In genomic region chr2:174063492-174064092, GRCh38 we compare ENCODE assay signal across 24 cellular contexts.
A peak's percentile ranks its signal among the peaks of the same experiment; 100 is the strongest.
DNase-seq lines count a peak whose midpoint lies in the region; ATAC-seq, FAIRE-seq and TF ChIP-seq lines count a peak whose summit lies in the region.
"Had no signal": no experiment of that assay in that cellular context is flagged by ENCODE, and none has a peak within 500 bp of the region (broad histone marks: within the 10 kb centered on the region; RNA-seq: fewer than 3 reads in every experiment).

No MANE protein-coding gene starts in this region.

- H3K23ac ChIP-seq in H1 (ENCODE audit: insufficient read length), result no peak overlapping the region
- H3K23ac ChIP-seq in mesenchymal stem cell (ENCODE audit: low read length in 2 of 2), result no peak overlapping the region

- TF ChIP-seq EP300 in H1 (IDR thresholded peaks at IDR 0.05; ENCODE audit: borderline replicate concordance in 1 of 2, low read depth in 2 of 2, low read length in 2 of 2), result no peak

- no peak overlapping the region; a peak in 1 of 7 replicates for H3K9ac ChIP-seq in H1 (replicated peaks in 1 of 4; ENCODE audit: extremely low read depth in 1 of 4, low read depth in 3 of 4, low read length in 3 of 4)
- no peak overlapping the region for H3K9ac ChIP-seq in mesenchymal stem cell (ENCODE audit: low read length)
- H3K9ac ChIP-seq: BLaER1, KMS-11 had no signal

- WGBS in H1 (ENCODE audit: extremely low coverage in 1 of 2, insufficient coverage in 1 of 2, insufficient read length in 1 of 2, insufficient replicate concordance in 2 of 2, low coverage in 1 of 2, low lambda C conversion rate in 2 of 2, missing lambda C conversion rate in 1 of 2), 2 experiments, result 83% methylated on average over 12 of the region's 12 CpGs; no CpG with 5 or more reads in 1 of the 2 experiments
- WGBS in mesenchymal stem cell, result 87% methylated on average over 12 of the region's 12 CpGs

- H3K36me3 ChIP-seq in H1 (ENCODE audit: control insufficient read depth in 2 of 4, insufficient read depth in 4 of 4, low read length in 3 of 4) (no peaks in the 10 kb centered on the region), mesenchymal stem cell (ENCODE audit: control insufficient read depth in 1 of 2, insufficient read depth in 2 of 2, low read depth in 1 of 2, low read length in 2 of 2) (no peaks in the 10 kb centered on the region)
- H3K36me3 ChIP-seq: ascending aorta, BLaER1, pancreas had no signal

- peak overlapping the region; percentile 61; the same call in 1 of the 2 replicates for H2AK5ac ChIP-seq in H1 (ENCODE audit: low read depth, low read length)
- H2AK5ac ChIP-seq in mesenchymal stem cell (ENCODE audit: low read length, severe bottlenecking), result no peak overlapping the region

- H3K27ac ChIP-seq in H1 (ENCODE audit: low read depth, low read length) (no peak overlapping the region), mesenchymal stem cell (ENCODE audit: low read length, poor library complexity, severe bottlenecking) (no peak overlapping the region)
- H3K27ac ChIP-seq: ascending aorta, BLaER1, KMS-11, pancreas had no signal

- peaks cover 0 to 12% (median 4%) of the 10 kb centered on the region in 4 experiments; a peak in 3 of 7 replicates for H3K4me1 ChIP-seq in H1 (replicated peaks in 1 of 4; ENCODE audit: control insufficient read depth in 3 of 4, insufficient read depth in 4 of 4, low read length in 3 of 4)
- peaks cover 6% of the 10 kb centered on the region for H3K4me1 ChIP-seq in mesenchymal stem cell (ENCODE audit: control insufficient read depth, insufficient read depth, low read depth, low read length)
- H3K4me1 ChIP-seq: ascending aorta, BLaER1, pancreas had no signal

- DNase-seq in ELF-1 (ENCODE audit: low read depth, low spot score), result peak; percentile 46
- peak; percentile 35 for DNase-seq in NCI-H2171 treated with DMSO at 0.1 percent for 48 hours (lab: John Stamatoyannopoulos, UW)
- DNase-seq in H1 (ENCODE audit: low read depth in 1 of 2, low spot score in 2 of 2), result no peak
- DNase-seq in neural crest cell (ENCODE audit: low read depth, low spot score), result no peak
- DNase-seq in mesenchymal stem cell, result no peak
- DNase-seq in COLO668 (lab: John Stamatoyannopoulos, UW; ENCODE audit: unreplicated experiment), result no peak
- DNase-seq in endothelial cell (ENCODE audit: low spot score), result no peak
- DNase-seq: activated B cell treated with CpG ODN at 0.5 μM for 24 hours; activated CD4-positive, alpha-beta T cell treated with anti-CD3 and anti-CD28 coated beads, Interleukin-2, amount 50 U/mL, for 4 hours; activated naive CD8-positive, alpha-beta T cell treated with anti-CD3 and anti-CD28 coated beads for 36 hours; dermis blood vessel endothelial cell; GDM1; H7; natural killer cell; pancreas; T1000 had no signal

- TF ChIP-seq POLR2A in H1 (IDR thresholded peaks at IDR 0.05; ENCODE audit: control extremely low read depth in 1 of 2, low read depth in 2 of 2, low read length in 2 of 2), result no peak

- H3K9me3 ChIP-seq in H1 (ENCODE audit: insufficient read depth in 2 of 2, low read depth in 1 of 2, low read length in 1 of 2) (peaks cover 3 to 6% of the 10 kb centered on the region in 2 experiments; a peak in 3 of 4 replicates), mesenchymal stem cell (ENCODE audit: control insufficient read depth, low read length) (no peaks in the 10 kb centered on the region)
- H3K9me3 ChIP-seq: ascending aorta, pancreas had no signal

- H3K18ac ChIP-seq in H1 (ENCODE audit: extremely low read depth, low read length), result peak overlapping the region; percentile 25; the same call in 1 of the 2 replicates
- no peak overlapping the region for H3K18ac ChIP-seq in mesenchymal stem cell (ENCODE audit: low read depth in 1 of 2, low read length in 2 of 2)

- POLR2A ChIA-PET in H1 (lab: Charles Lee; ENCODE audit: partially characterized antibody), result no interaction called here

- no peak for TF ChIP-seq CTCF in H1 (IDR thresholded peaks at IDR 0.05; ENCODE audit: control extremely low read depth in 1 of 3, insufficient read depth in 1 of 3, low read depth in 1 of 3, low read length in 3 of 3)
- TF ChIP-seq CTCF in neural crest cell (conservative IDR thresholded peaks at IDR 0.05), result no peak
- TF ChIP-seq CTCF in endothelial cell (IDR thresholded peaks at IDR 0.05; ENCODE audit: unreplicated experiment), result no peak

- H3K4me1 Mint-ChIP-seq in neural crest cell, result peaks cover 17% of the 10 kb centered on the region
- peaks cover 6% of the 10 kb centered on the region for H3K4me1 Mint-ChIP-seq in endothelial cell (ENCODE audit: unreplicated experiment)
- H3K4me1 Mint-ChIP-seq: activated naive CD8-positive, alpha-beta T cell treated with anti-CD3 and anti-CD28 coated beads for 36 hours; natural killer cell had no signal

- peak overlapping the region; percentile 75; the same call in 1 of the 2 replicates for H2BK20ac ChIP-seq in H1 (ENCODE audit: low read length)

- H3K56ac ChIP-seq in H1 (replicated peaks; ENCODE audit: insufficient read length, low read depth, low read length), result no peak overlapping the region

- no peak overlapping the region; a peak in 1 of 4 replicates for H3K4me2 ChIP-seq in H1 (ENCODE audit: insufficient read depth in 1 of 2, low read depth in 2 of 2, low read length in 2 of 2)
- H3K4me2 ChIP-seq in mesenchymal stem cell (ENCODE audit: low read length, poor library complexity, severe bottlenecking), result no peak overlapping the region
- H3K4me2 ChIP-seq: BLaER1, KMS-11 had no signal

- H3K4ac ChIP-seq in H1 (replicated peaks; ENCODE audit: insufficient read length, low read depth, low read length) (no peak overlapping the region), mesenchymal stem cell (ENCODE audit: low read depth in 1 of 2, low read length in 2 of 2) (peak overlapping the region in 1 of 2 experiments; percentile 47)

- H3K14ac ChIP-seq in H1 (ENCODE audit: insufficient read length) (no peak overlapping the region), mesenchymal stem cell (ENCODE audit: low read length in 2 of 2) (no peak overlapping the region)

- CTCF ChIA-PET in H1 (lab: Charles Lee; ENCODE audit: partially characterized antibody), result interaction anchor here (1.0 to 1.5 kb wide), 3 partner anchors 9 to 25 kb away, joined by 3 to 4 read pairs (median 4); no protein-coding TSS in a partner anchor

- H4K91ac ChIP-seq in H1 (replicated peaks; ENCODE audit: insufficient read length, low read length) (peak overlapping the region; percentile 71), mesenchymal stem cell (ENCODE audit: low read length) (no peak overlapping the region)

- H2BK5ac ChIP-seq in H1 (ENCODE audit: low read depth, low read length), result peak overlapping the region; percentile 79; the same call in 1 of the 2 replicates
- no peak overlapping the region for H2BK5ac ChIP-seq in mesenchymal stem cell (ENCODE audit: low read depth, low read length, poor library complexity, severe bottlenecking)

- peaks cover 13% of the 10 kb centered on the region for H3K9me3 Mint-ChIP-seq in neural crest cell
- no peaks in the 10 kb centered on the region for H3K9me3 Mint-ChIP-seq in endothelial cell (ENCODE audit: unreplicated experiment)
- H3K9me3 Mint-ChIP-seq: natural killer cell had no signal

- no peak overlapping the region for H2BK120ac ChIP-seq in H1 (replicated peaks; ENCODE audit: low read depth, low read length)
- no peak overlapping the region for H2BK120ac ChIP-seq in mesenchymal stem cell (ENCODE audit: low read depth, low read length)

- H3K23me2 ChIP-seq in H1 (ENCODE audit: low read depth, low read length), result no peaks in the 10 kb centered on the region

- FAIRE-seq in H1 (lab: Jason Lieb, UNC), result no peak
- FAIRE-seq: endometrium, pancreas had no signal

- H3K27me3 ChIP-seq in H1 (replicated peaks in 1 of 4; ENCODE audit: control insufficient read depth in 3 of 4, extremely low read depth in 1 of 4, insufficient read depth in 3 of 4, low read length in 3 of 4), result no peaks in the 10 kb centered on the region
- no peaks in the 10 kb centered on the region for H3K27me3 ChIP-seq in mesenchymal stem cell (ENCODE audit: control insufficient read depth in 1 of 2, insufficient read depth in 1 of 2, low read length in 2 of 2)
- H3K27me3 ChIP-seq: ascending aorta, BLaER1, pancreas had no signal

- no peak overlapping the region for H4K5ac ChIP-seq in H1 (ENCODE audit: insufficient read length, low read depth, low read length)

- H2BK12ac ChIP-seq in H1 (ENCODE audit: low read depth, low read length) (no peak overlapping the region; the same call in 1 of the 2 replicates), mesenchymal stem cell (ENCODE audit: low read length in 2 of 2) (no peak overlapping the region)

- no peaks in the 10 kb centered on the region for H3K79me2 ChIP-seq in H1 (ENCODE audit: control insufficient read depth in 1 of 2, insufficient read depth in 2 of 2, low read length in 2 of 2)

- no peak for TF ChIP-seq RAD21 in H1 (IDR thresholded peaks at IDR 0.05 in 1 of 2, conservative IDR thresholded peaks at IDR 0.05 in 1 of 2; ENCODE audit: low read depth in 2 of 2, low read length in 2 of 2)

- no peak for ATAC-seq in HG03432 (IDR thresholded peaks at IDR 0.05; ENCODE audit: unreplicated experiment)
- ATAC-seq: left lobe of liver, natural killer cell, Panc1 had no signal

- H2BK15ac ChIP-seq in H1 (ENCODE audit: low read length), result 0 out of 2 replicates have a peak overlapping the region, but pooled peaks have one; percentile 40
- H2BK15ac ChIP-seq in mesenchymal stem cell (ENCODE audit: low read depth, poor library complexity, severe bottlenecking), result no peak overlapping the region

- H4K20me1 ChIP-seq in H1 (replicated peaks in 1 of 2; ENCODE audit: control insufficient read depth in 1 of 2, insufficient read depth in 2 of 2, low read length in 2 of 2), result no peaks in the 10 kb centered on the region
- H4K20me1 ChIP-seq: BLaER1 had no signal

- H3K4me3 Mint-ChIP-seq in neural crest cell, result no peak overlapping the region
- H3K4me3 Mint-ChIP-seq in endothelial cell (ENCODE audit: unreplicated experiment), result no peak overlapping the region
- H3K4me3 Mint-ChIP-seq: activated B cell treated with CpG ODN at 0.5 μM for 24 hours; activated naive CD8-positive, alpha-beta T cell treated with anti-CD3 and anti-CD28 coated beads for 36 hours; natural killer cell; type B pancreatic cell had no signal

- H3K36me3 Mint-ChIP-seq in neural crest cell (ENCODE audit: low read depth) (peaks cover 6% of the 10 kb centered on the region), endothelial cell (ENCODE audit: low read depth, unreplicated experiment) (peaks cover 13% of the 10 kb centered on the region)
- H3K36me3 Mint-ChIP-seq: natural killer cell had no signal

- H3K4me3 ChIP-seq in H1 (ENCODE audit: extremely low read depth in 1 of 4, insufficient read depth in 2 of 4, low read depth in 3 of 4, low read length in 4 of 4), result no peak overlapping the region
- H3K4me3 ChIP-seq in mesenchymal stem cell (ENCODE audit: insufficient read depth in 1 of 2, low read depth in 1 of 2, low read length in 2 of 2), result no peak overlapping the region
- H3K4me3 ChIP-seq: ascending aorta, BLaER1, pancreas had no signal

- H3K27me3 Mint-ChIP-seq in neural crest cell (ENCODE audit: low read depth) (peaks cover 5% of the 10 kb centered on the region), endothelial cell (ENCODE audit: unreplicated experiment) (peaks cover 2% of the 10 kb centered on the region)

- H2AFZ ChIP-seq in H1 (ENCODE audit: low read length), result 0 out of 2 replicates have a peak overlapping the region, but pooled peaks have one; percentile 37
- no peak overlapping the region for H2AFZ ChIP-seq in mesenchymal stem cell (ENCODE audit: low read depth, low read length)

- H4K8ac ChIP-seq in H1 (ENCODE audit: extremely low read depth, insufficient read depth, low read length) (no peak overlapping the region), mesenchymal stem cell (ENCODE audit: low read length) (no peak overlapping the region)

- H3K79me1 ChIP-seq in H1 (ENCODE audit: low read depth, low read length) (no peaks in the 10 kb centered on the region), mesenchymal stem cell (replicated peaks; ENCODE audit: low read length, poor library complexity, severe bottlenecking) (no peaks in the 10 kb centered on the region)

- H3K27ac Mint-ChIP-seq in neural crest cell (ENCODE audit: unreplicated experiment) (peak overlapping the region; percentile 29), endothelial cell (ENCODE audit: unreplicated experiment) (no peak overlapping the region)
- H3K27ac Mint-ChIP-seq: activated B cell treated with CpG ODN at 0.5 μM for 24 hours; activated naive CD8-positive, alpha-beta T cell treated with anti-CD3 and anti-CD28 coated beads for 36 hours; natural killer cell; type B pancreatic cell had no signal

Comparison
In these comparisons a context has a peak if more than half of its experiments do, and no peak if none do; other contexts are left out.
1. DNase-seq: peak in ELF-1 (single experiment) and NCI-H2171 treated with DMSO at 0.1 percent for 48 hours (single experiment); none in H1 (0 of 2), neural crest cell (single experiment), mesenchymal stem cell (single experiment), COLO668 (single experiment) and endothelial cell (single experiment).